Comparison of ENCODE assay signal across 9 cellular contexts in genomic region chr7:42980084-42980483, GRCh38.
"Had no signal": no experiment of that assay in that cellular context is flagged by ENCODE, and none has a peak within 500 bp of the region (broad histone marks: within the 10 kb centered on the region; RNA-seq: fewer than 3 reads in every experiment).

No MANE protein-coding gene starts in this region.

- H3K9ac ChIP-seq: GM23248 had no signal

- H3K4me1 ChIP-seq: HAP-1 had no signal

- H3K9me3 ChIP-seq: HAP-1 had no signal

- H3K36me3 ChIP-seq: HAP-1 had no signal

- ATAC-seq: HCT116, HepG2 had no signal

- H3K27ac ChIP-seq: GM23248, HL-60 had no signal

- DNase-seq: GM23248, GOT3, H7, HFFc6, KG1 had no signal

- H3K4me3 ChIP-seq: GM23248, HAP-1 had no signal

- H2AFZ ChIP-seq: GM23248 had no signal
